10 cellular contexts compared by ENCODE assay signal in the genomic region with DNA sequence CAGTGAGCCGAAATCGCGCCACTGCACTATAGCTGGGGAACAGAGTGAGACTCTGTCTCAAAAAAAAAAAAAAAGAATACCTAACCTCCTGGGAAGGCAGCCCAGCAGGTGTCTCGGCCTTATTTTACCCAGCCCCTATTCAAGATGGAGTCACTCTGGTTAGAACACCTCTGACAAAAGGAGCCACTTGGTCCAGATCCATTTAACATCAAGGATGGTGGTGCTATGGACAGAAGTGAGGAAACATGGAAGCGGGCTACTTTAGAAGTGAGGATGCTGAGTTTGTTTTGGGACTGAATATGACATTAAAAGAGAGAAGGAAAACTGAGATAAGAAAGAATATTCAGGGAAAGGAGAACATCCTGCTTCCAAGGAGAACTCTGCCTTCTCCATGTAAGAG. TPM values are rescaled to one million over a fixed set of nuclear protein-coding genes. Genes with fewer than 3 reads are reported as not detected.
"Had no signal": no experiment of that assay in that cellular context is flagged by ENCODE, and none has a peak within 500 bp of the region (broad histone marks: within the 10 kb centered on the region; RNA-seq: fewer than 3 reads in every experiment).

No MANE protein-coding gene starts in this region.

- H2AFZ ChIP-seq: GM23338 had no signal

- H3K4me3 Mint-ChIP-seq: GM23338, H9 had no signal

- H3K4me3 ChIP-seq: GM23338 had no signal

- DNase-seq: H9, HCEC 1CT, IMR-90, KBM-7 had no signal

- ATAC-seq: GM23338 had no signal

- H3K9me3 Mint-ChIP-seq: GM23338, H9 had no signal

- H3K4me2 ChIP-seq: GM23338, KMS-11 had no signal

- H3K27ac ChIP-seq: KMS-11 had no signal

- H3K27ac Mint-ChIP-seq: GM23338, H9 had no signal

- H3K9ac ChIP-seq: KMS-11 had no signal

- FAIRE-seq: H1, H54, HTR-8/SVneo had no signal

RNA-seq across cellular contexts. Expression of gene GLDN, which starts 14.7 kb away (rescaled TPM):
- polyA plus RNA-seq: IMR-90 had no signal

RNA-seq across cellular contexts. Expression of gene CYP19A1, which starts 17.8 kb away (rescaled TPM):
- total RNA-seq: GM23338, H1, H9, HT-29, IMR-90 had no signal
- polyA plus RNA-seq: H1, IMR-90 had no signal
